23 cellular contexts compared by ENCODE assay signal in the genomic region with DNA sequence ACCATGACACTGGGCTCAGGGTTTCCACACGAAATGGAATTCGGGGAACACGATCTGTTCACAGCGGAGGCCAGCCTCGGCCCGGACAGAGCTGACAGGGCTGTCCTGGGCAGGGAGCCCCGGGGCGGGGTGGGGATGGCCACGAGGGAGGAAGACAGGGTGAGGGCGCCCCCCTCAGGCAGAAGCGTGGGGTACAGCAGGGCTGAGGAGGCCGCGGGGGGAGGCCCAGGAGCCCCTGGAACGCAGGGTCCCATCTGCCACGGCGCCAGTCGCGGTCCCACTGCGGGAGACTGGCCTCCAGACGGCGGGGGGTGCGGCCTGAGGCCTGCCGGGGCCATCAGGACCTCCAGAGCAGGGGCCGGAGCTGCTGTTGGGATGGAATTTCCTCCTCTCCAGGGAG.
DNase-seq lines count a peak whose midpoint lies in the region; ATAC-seq, FAIRE-seq and TF ChIP-seq lines count a peak whose summit lies in the region.
"Had no signal": no experiment of that assay in that cellular context is flagged by ENCODE, and none has a peak within 500 bp of the region (broad histone marks: within the 10 kb centered on the region; RNA-seq: fewer than 3 reads in every experiment).

No MANE protein-coding gene starts in this region.

- H3K9me3 Mint-ChIP-seq in stimulated activated naive B cell treated with anti-CD40 and anti-IgM and Interleukin-4, amounts not matched to agents 10 μg/mL and 1 μg/mL and 100 μg/mL, for 72 hours: no peaks in the 10 kb centered on the region
- H3K9me3 Mint-ChIP-seq: naive thymus-derived CD8-positive, alpha-beta T cell had no signal

- H3K18ac ChIP-seq in H1 (ENCODE audit: extremely low read depth, low read length): no peak overlapping the region

- H2BK20ac ChIP-seq in H1 (ENCODE audit: low read length): no peak overlapping the region

- H3K9me3 ChIP-seq in H1 (ENCODE audit: insufficient read depth in 2 of 2, low read depth in 1 of 2, low read length in 1 of 2): peaks cover 0 to 5% of the 10 kb centered on the region in 2 experiments; a peak in 1 of 4 replicates

- H3K23ac ChIP-seq in H1 (ENCODE audit: insufficient read length): no peak overlapping the region

- H3K4me3 ChIP-seq in H1 (ENCODE audit: extremely low read depth in 1 of 4, insufficient read depth in 2 of 4, low read depth in 3 of 4, low read length in 4 of 4): no peak overlapping the region
- H3K4me3 ChIP-seq: SK-N-MC had no signal

- no peaks in the 10 kb centered on the region for H3K27me3 Mint-ChIP-seq in stimulated activated naive B cell treated with anti-CD40 and anti-IgM and Interleukin-4, amounts not matched to agents 10 μg/mL and 1 μg/mL and 100 μg/mL, for 72 hours
- H3K27me3 Mint-ChIP-seq: naive thymus-derived CD8-positive, alpha-beta T cell had no signal

- no peak overlapping the region for H2BK12ac ChIP-seq in H1 (ENCODE audit: low read depth, low read length)

- no peaks in the 10 kb centered on the region for H3K23me2 ChIP-seq in H1 (ENCODE audit: low read depth, low read length)

- no peak overlapping the region for H2BK5ac ChIP-seq in H1 (ENCODE audit: low read depth, low read length)

- H3K4me1 Mint-ChIP-seq in stimulated activated naive B cell treated with anti-CD40 and anti-IgM and Interleukin-4, amounts not matched to agents 10 μg/mL and 1 μg/mL and 100 μg/mL, for 72 hours: no peaks in the 10 kb centered on the region

- no peak for FAIRE-seq in H1 (lab: Jason Lieb, UNC)
- FAIRE-seq: kidney had no signal

- no peak overlapping the region for H2AK5ac ChIP-seq in H1 (ENCODE audit: low read depth, low read length)

- no peak overlapping the region for H4K5ac ChIP-seq in H1 (ENCODE audit: insufficient read length, low read depth, low read length)

- peaks cover 8 to 16% of the 10 kb centered on the region in 2 donors for H3K36me3 Mint-ChIP-seq in stimulated activated naive B cell treated with anti-CD40 and anti-IgM and Interleukin-4, amounts not matched to agents 10 μg/mL and 1 μg/mL and 100 μg/mL, for 72 hours

- no peak overlapping the region for H3K27ac Mint-ChIP-seq in stimulated activated naive B cell treated with anti-CD40 and anti-IgM and Interleukin-4, amounts not matched to agents 10 μg/mL and 1 μg/mL and 100 μg/mL, for 72 hours
- H3K27ac Mint-ChIP-seq: naive thymus-derived CD8-positive, alpha-beta T cell had no signal

- WGBS in H1 (ENCODE audit: extremely low coverage in 1 of 2, insufficient coverage in 1 of 2, insufficient read length in 1 of 2, insufficient replicate concordance in 2 of 2, low coverage in 1 of 2, low lambda C conversion rate in 2 of 2, missing lambda C conversion rate in 1 of 2), 2 experiments: 100% methylated on average over 1 of the region's 24 CpGs; no CpG with 5 or more reads in 1 of the 2 experiments

- peaks cover 0 to 6% (median 2%) of the 10 kb centered on the region in 4 experiments; a peak in 3 of 7 replicates for H3K4me1 ChIP-seq in H1 (replicated peaks in 1 of 4; ENCODE audit: control insufficient read depth in 3 of 4, insufficient read depth in 4 of 4, low read length in 3 of 4)

- TF ChIP-seq CTCF in H1 (IDR thresholded peaks at IDR 0.05; ENCODE audit: control extremely low read depth in 1 of 3, insufficient read depth in 1 of 3, low read depth in 1 of 3, low read length in 3 of 3): peak; percentile 61 to 66 (median 64); a peak in 3 of 4 replicates

- no peak overlapping the region for H2BK120ac ChIP-seq in H1 (replicated peaks; ENCODE audit: low read depth, low read length)

- no peak overlapping the region for H3K56ac ChIP-seq in H1 (replicated peaks; ENCODE audit: insufficient read length, low read depth, low read length)

- no peak overlapping the region for H4K91ac ChIP-seq in H1 (replicated peaks; ENCODE audit: insufficient read length, low read length)

- DNase-seq in activated CD4-positive, alpha-beta T cell treated with anti-CD3 and anti-CD28 coated beads for 48 hours: peak; percentile 25
- DNase-seq in activated CD4-positive, alpha-beta T cell treated with anti-CD3 and anti-CD28 coated beads, Interleukin-2, amount 50 U/mL, for 1 hour: no peak
- DNase-seq in H1 (ENCODE audit: low read depth in 1 of 2, low spot score in 2 of 2): peak in 1 of 2 experiments; percentile 85
- no peak for DNase-seq in stimulated activated naive B cell treated with anti-CD40 and anti-IgM and Interleukin-4, amounts not matched to agents 10 μg/mL and 1 μg/mL and 100 μg/mL, for 72 hours
- no peak for DNase-seq in NCI-H2227 (lab: John Stamatoyannopoulos, UW; ENCODE audit: unreplicated experiment)
- no peak for DNase-seq in T-helper 1 cell
- DNase-seq: activated CD4-positive, alpha-beta T cell treated with anti-CD3 and anti-CD28 coated beads for 1 hour; C1 segment of cervical spinal cord; dermis blood vessel endothelial cell; DMS79 treated with DMSO at 0.1 percent for 48 hours; foreskin fibroblast; hippocampal formation; kidney; mesendoderm; naive thymus-derived CD8-positive, alpha-beta T cell; NCI-H146; NCI-H774; stimulated activated CD4-positive, alpha-beta T cell treated with anti-CD3 and anti-CD28 coated beads, Interleukin-2, amount 100 ng/mL, for 48 hours; T1000 had no signal

- peak; percentile 38 to 42 for ATAC-seq in stimulated activated naive B cell treated with anti-CD40 and anti-IgM and Interleukin-4, amounts not matched to agents 10 μg/mL and 1 μg/mL and 100 μg/mL, for 72 hours (replicated peaks)
- no peak for ATAC-seq in HG03520 (IDR thresholded peaks at IDR 0.05; ENCODE audit: unreplicated experiment)
- ATAC-seq: naive thymus-derived CD8-positive, alpha-beta T cell had no signal

- H2BK15ac ChIP-seq in H1 (ENCODE audit: low read length): no peak overlapping the region

- CTCF ChIA-PET in H1 (lab: Charles Lee; ENCODE audit: partially characterized antibody): interaction anchor here (0.6 kb wide), 1 partner anchor 174 kb away, joined by 3 read pairs; no protein-coding TSS in a partner anchor

- no peak for TF ChIP-seq POLR2A in H1 (IDR thresholded peaks at IDR 0.05; ENCODE audit: control extremely low read depth in 1 of 2, low read depth in 2 of 2, low read length in 2 of 2)

- no peak overlapping the region for H3K4me2 ChIP-seq in H1 (ENCODE audit: insufficient read depth in 1 of 2, low read depth in 2 of 2, low read length in 2 of 2)

- H3K4ac ChIP-seq in H1 (replicated peaks; ENCODE audit: insufficient read length, low read depth, low read length): no peak overlapping the region

- H3K27me3 ChIP-seq in H1 (replicated peaks in 1 of 4; ENCODE audit: control insufficient read depth in 3 of 4, extremely low read depth in 1 of 4, insufficient read depth in 3 of 4, low read length in 3 of 4): no peaks in the 10 kb centered on the region

- no peak overlapping the region for H2AFZ ChIP-seq in H1 (ENCODE audit: low read length)

- POLR2A ChIA-PET in H1 (lab: Charles Lee; ENCODE audit: partially characterized antibody): no interaction called here

- H3K36me3 ChIP-seq in H1 (ENCODE audit: control insufficient read depth in 2 of 4, insufficient read depth in 4 of 4, low read length in 3 of 4): no peaks in the 10 kb centered on the region

- H3K9ac ChIP-seq in H1 (replicated peaks in 1 of 4; ENCODE audit: extremely low read depth in 1 of 4, low read depth in 3 of 4, low read length in 3 of 4): no peak overlapping the region

- H3K14ac ChIP-seq in H1 (ENCODE audit: insufficient read length): no peak overlapping the region

- H4K20me1 ChIP-seq in H1 (replicated peaks in 1 of 2; ENCODE audit: control insufficient read depth in 1 of 2, insufficient read depth in 2 of 2, low read length in 2 of 2): no peaks in the 10 kb centered on the region

- no peak overlapping the region for H3K27ac ChIP-seq in H1 (ENCODE audit: low read depth, low read length)
- H3K27ac ChIP-seq: epithelial cell of prostate, SK-N-MC had no signal

- H3K4me3 Mint-ChIP-seq in stimulated activated naive B cell treated with anti-CD40 and anti-IgM and Interleukin-4, amounts not matched to agents 10 μg/mL and 1 μg/mL and 100 μg/mL, for 72 hours: no peak overlapping the region
- H3K4me3 Mint-ChIP-seq: naive thymus-derived CD8-positive, alpha-beta T cell had no signal

- no peaks in the 10 kb centered on the region for H3K79me2 ChIP-seq in H1 (ENCODE audit: control insufficient read depth in 1 of 2, insufficient read depth in 2 of 2, low read length in 2 of 2)

- H4K8ac ChIP-seq in H1 (ENCODE audit: extremely low read depth, insufficient read depth, low read length): peak overlapping the region; percentile 30; the same call in 1 of the 2 replicates

- TF ChIP-seq RAD21 in Ishikawa (IDR thresholded peaks at IDR 0.05; ENCODE audit: low read depth) (peak; percentile 26; the same call in 1 of the 2 replicates), H1 (IDR thresholded peaks at IDR 0.05 in 1 of 2, conservative IDR thresholded peaks at IDR 0.05 in 1 of 2; ENCODE audit: low read depth in 2 of 2, low read length in 2 of 2) (peak; percentile 79 to 80)

- H3K79me1 ChIP-seq in H1 (ENCODE audit: low read depth, low read length): no peaks in the 10 kb centered on the region

- TF ChIP-seq EP300 in Ishikawa (IDR thresholded peaks at IDR 0.05; ENCODE audit: borderline replicate concordance) (no peak), H1 (IDR thresholded peaks at IDR 0.05; ENCODE audit: borderline replicate concordance in 1 of 2, low read depth in 2 of 2, low read length in 2 of 2) (no peak)

TF ChIP-seq in H1, 55 proteins besides CTCF, POLR2A, EP300 and RAD21 (continues in another document):
- no peak for TF ChIP-seq CTBP2 (IDR thresholded peaks at IDR 0.05; ENCODE audit: borderline replicate concordance, insufficient read depth, insufficient read length, low read length)
- TF ChIP-seq POLR2AphosphoS5 (IDR thresholded peaks at IDR 0.05; ENCODE audit: low read depth, low read length): no peak
- no peak for TF ChIP-seq SAP30 (IDR thresholded peaks at IDR 0.05; ENCODE audit: insufficient read depth, insufficient replicate concordance, low read length)
- TF ChIP-seq CREB1 (IDR thresholded peaks at IDR 0.05): peak; percentile 26; the same call in 1 of the 2 replicates
- no peak for TF ChIP-seq POU5F1 (IDR thresholded peaks at IDR 0.05; ENCODE audit: low read depth, low read length)
- TF ChIP-seq, protein P1, sequence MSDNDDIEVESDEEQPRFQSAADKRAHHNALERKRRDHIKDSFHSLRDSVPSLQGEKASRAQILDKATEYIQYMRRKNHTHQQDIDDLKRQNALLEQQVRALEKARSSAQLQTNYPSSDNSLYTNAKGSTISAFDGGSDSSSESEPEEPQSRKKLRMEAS (IDR thresholded peaks at IDR 0.05): 0 out of 2 replicates have a peak, but pooled peaks have one; percentile 17
- TF ChIP-seq SP1 (IDR thresholded peaks at IDR 0.05; ENCODE audit: low read depth, low read length): no peak
- no peak for TF ChIP-seq RNF2 (IDR thresholded peaks at IDR 0.05; ENCODE audit: borderline replicate concordance, low read depth, low read length, missing control alignments, poor library complexity, severe bottlenecking)
- TF ChIP-seq KDM4A (IDR thresholded peaks at IDR 0.05; ENCODE audit: low read depth, low read length, severe bottlenecking): no peak
- no peak for TF ChIP-seq BCL11A (IDR thresholded peaks at IDR 0.05; ENCODE audit: low read depth in 2 of 2, low read length in 2 of 2)
- TF ChIP-seq CHD2 (IDR thresholded peaks at IDR 0.05; ENCODE audit: low read length): no peak
- TF ChIP-seq CBX8 (IDR thresholded peaks at IDR 0.05; ENCODE audit: borderline replicate concordance, low read depth, low read length): no peak
